In genomic region chr7:130961128-130961601, GRCh38 we compare ENCODE assay signal across 1 cellular context.
TF ChIP-seq lines count a peak whose summit lies in the region.

No MANE protein-coding gene starts in this region.

TF ChIP-seq in GM23338, 12 proteins besides CTCF, POLR2A, EP300 and RAD21 (continued from another document):
- no peak for TF ChIP-seq NANOG (IDR thresholded peaks at IDR 0.05; ENCODE audit: borderline replicate concordance)
- no peak for TF ChIP-seq STAT1 (IDR thresholded peaks at IDR 0.05; ENCODE audit: unreplicated experiment)
- no peak for TF ChIP-seq REST (IDR thresholded peaks at IDR 0.05; ENCODE audit: unreplicated experiment)
- no peak for TF ChIP-seq EZH2 (IDR thresholded peaks at IDR 0.05; ENCODE audit: low read depth, unreplicated experiment)
